ENCODE assay signal across 28 cellular contexts in genomic region chr2:22209545-22209944, GRCh38.
"Had no signal": no experiment of that assay in that cellular context is flagged by ENCODE, and none has a peak within 500 bp of the region (broad histone marks: within the 10 kb centered on the region; RNA-seq: fewer than 3 reads in every experiment).

No MANE protein-coding gene starts in this region.

- H3K4me3 ChIP-seq: SJCRH30, SK-N-MC had no signal

- H3K4me1 ChIP-seq: SJCRH30 had no signal

- ATAC-seq: activated CD8-positive, alpha-beta memory T cell treated with anti-CD3 and anti-CD28 coated beads, Interleukin-2, amount 10 ng/mL, durations not matched to agents 7 days and 5 days; activated naive CD8-positive, alpha-beta T cell treated with anti-CD3 and anti-CD28 coated beads, Interleukin-2, amount 50 U/mL, for 24 hours had no signal

- H3K27ac ChIP-seq: brain microvascular endothelial cell, SJCRH30, SK-N-MC, WERI-Rb-1 had no signal

- H3K9me3 ChIP-seq: SJCRH30 had no signal

- H3K36me3 ChIP-seq: brain microvascular endothelial cell, SJCRH30, WERI-Rb-1 had no signal

- DNase-seq: activated CD4-positive, alpha-beta memory T cell treated with anti-CD3 and anti-CD28 coated beads, Interleukin-2, amount 10 ng/mL, durations not matched to agents 7 days and 5 days; activated CD4-positive, alpha-beta T cell treated with anti-CD3 and anti-CD28 coated beads for 1 hour; activated CD4-positive, alpha-beta T cell treated with anti-CD3 and anti-CD28 coated beads for 48 hours; activated CD4-positive, CD25-positive, alpha-beta regulatory T cell; activated CD8-positive, alpha-beta memory T cell treated with anti-CD3 and anti-CD28 coated beads for 24 hours; activated CD8-positive, alpha-beta memory T cell treated with anti-CD3 and anti-CD28 coated beads, Interleukin-2, amount 10 ng/mL, durations not matched to agents 7 days and 5 days; activated CD8-positive, alpha-beta memory T cell treated with anti-CD3 and anti-CD28 coated beads, Interleukin-2, amount 50 U/mL, for 48 hours; activated effector memory CD4-positive, alpha-beta T cell treated with Interleukin-2 at 50 U/mL for 16 hours; activated naive CD4-positive, alpha-beta T cell treated with anti-CD3 and anti-CD28 coated beads, Interleukin-2, amount 10 ng/mL, durations not matched to agents 7 days and 5 days; activated naive CD8-positive, alpha-beta T cell treated with anti-CD3 and anti-CD28 coated beads, Interleukin-2, amount 50 U/mL, for 24 hours; activated T-cell treated with anti-CD3 and anti-CD28 coated beads, Interleukin-2, amount 50 U/mL, for 48 hours; amniotic stem cell; aorta; brain microvascular endothelial cell; central memory CD4-positive, alpha-beta T cell; NCI-H1105; NCI-H1417 treated with DMSO at 0.1 percent for 48 hours; NCI-H187 treated with DMSO at 0.1 percent for 48 hours; NCI-H2081; NCI-H226; NCI-H446 treated with DMSO at 0.1 percent for 48 hours; NCI-H524; NK-92 treated with Interleukin-12 subunit alpha and Interleukin-12 subunit beta, amount 100 ng/mL, for 24 hours; SHP77; SJCRH30; T1000; WERI-Rb-1 had no signal

- H3K27me3 ChIP-seq: brain microvascular endothelial cell, SJCRH30 had no signal
